ENCODE assay signal across 11 cellular contexts in genomic region chr20:35737865-35738333, GRCh38. TPM values are rescaled to one million over a fixed set of nuclear protein-coding genes. Genes with fewer than 3 reads are reported as not detected.
A peak's percentile ranks its signal among the peaks of the same experiment; 100 is the strongest.
DNase-seq lines count a peak whose midpoint lies in the region; ATAC-seq lines count a peak whose summit lies in the region.
"Had no signal": no experiment of that assay in that cellular context is flagged by ENCODE, and none has a peak within 500 bp of the region (broad histone marks: within the 10 kb centered on the region; RNA-seq: fewer than 3 reads in every experiment).

No MANE protein-coding gene starts in this region.

- H3K4me3 ChIP-seq in BLaER1 (no peak overlapping the region), GM23248 (peak overlapping the region; percentile 93)
- H3K4me3 ChIP-seq in naive thymus-derived CD4-positive, alpha-beta T cell (ENCODE audit: low read length) = no peak overlapping the region

- H3K4me3 Mint-ChIP-seq in naive thymus-derived CD4-positive, alpha-beta T cell = peak overlapping the region; percentile 30 to 99 (median 78)

- intact Hi-C loops in naive thymus-derived CD4-positive, alpha-beta T cell (cut with micrococcal nuclease) = no loop called here

- 91 to 96% methylated on average over 14 to 15 of the region's 15 CpGs for WGBS in GM23248 (ENCODE audit: low coverage in 1 of 2, low lambda C conversion rate in 2 of 2, missing lambda C conversion rate in 2 of 2), 2 experiments

- DNase-seq in GM23248 (no peak), AML-193 (lab: John Stamatoyannopoulos, UW) (no peak), kidney glomerular epithelial cell (lab: John Stamatoyannopoulos, UW) (no peak), ureter (ENCODE audit: low spot score) (no peak)
- no peak for DNase-seq in activated naive CD4-positive, alpha-beta T cell treated with anti-CD3 and anti-CD28 coated beads, Interleukin-2, amount 50 U/mL, for 72 hours (ENCODE audit: low spot score in 2 of 2)
- DNase-seq in naive thymus-derived CD4-positive, alpha-beta T cell = no peak
- DNase-seq: activated CD4-positive, alpha-beta T cell treated with anti-CD3 and anti-CD28 coated beads, Interleukin-2, amount 50 U/mL, for 4 hours; NCI-H1694 treated with DMSO at 0.1 percent for 48 hours; NK-92 treated with Interleukin-12 subunit alpha and Interleukin-12 subunit beta, amount 100 ng/mL, for 24 hours had no signal

- in situ Hi-C loops in GM23248 (cut with MboI) = no loop called here

- peak overlapping the region; percentile 69 to 98 for H3K27ac Mint-ChIP-seq in activated naive CD4-positive, alpha-beta T cell treated with anti-CD3 and anti-CD28 coated beads, Interleukin-2, amount 50 U/mL, for 72 hours
- H3K27ac Mint-ChIP-seq in naive thymus-derived CD4-positive, alpha-beta T cell = peak overlapping the region in 8 of 9 donors; percentile 2 to 86 (median 76)

- H3K9me3 ChIP-seq in BLaER1 (no peaks in the 10 kb centered on the region), GM23248 (ENCODE audit: low read depth) (no peaks in the 10 kb centered on the region)
- no peaks in the 10 kb centered on the region for H3K9me3 ChIP-seq in naive thymus-derived CD4-positive, alpha-beta T cell (ENCODE audit: control insufficient read depth in 2 of 3, low read length in 3 of 3)

- H2AFZ ChIP-seq in GM23248 = no peak overlapping the region

- H3K27me3 ChIP-seq in BLaER1 (no peaks in the 10 kb centered on the region), GM23248 (replicated peaks; ENCODE audit: insufficient read depth) (no peaks in the 10 kb centered on the region)
- H3K27me3 ChIP-seq in naive thymus-derived CD4-positive, alpha-beta T cell (ENCODE audit: control insufficient read depth in 2 of 2, insufficient read depth in 2 of 2, low read length in 2 of 2) = no peaks in the 10 kb centered on the region

- POLR2A ChIA-PET in naive thymus-derived CD4-positive, alpha-beta T cell (lab: Charles Lee) = interaction anchor here (0.9 to 14.0 kb wide), 6 partner anchors 9 to 244 kb away, joined by 3 to 733 read pairs (median 8); partner anchors contain the start of genes NFS1, PHF20 and ROMO1

- no peak for ATAC-seq in activated naive CD4-positive, alpha-beta T cell treated with anti-CD3 and anti-CD28 coated beads, Interleukin-2, amount 50 U/mL, for 72 hours
- ATAC-seq in naive thymus-derived CD4-positive, alpha-beta T cell = no peak
- ATAC-seq in GM21360 (IDR thresholded peaks at IDR 0.05; ENCODE audit: unreplicated experiment) = no peak

- H3K9me3 Mint-ChIP-seq in activated naive CD4-positive, alpha-beta T cell treated with anti-CD3 and anti-CD28 coated beads, Interleukin-2, amount 50 U/mL, for 72 hours = no peaks in the 10 kb centered on the region
- peaks cover 0 to 10% (median 0%) of the 10 kb centered on the region in 11 donors for H3K9me3 Mint-ChIP-seq in naive thymus-derived CD4-positive, alpha-beta T cell

- H3K9me2 ChIP-seq in GM23248 (ENCODE audit: insufficient read depth) = no peaks in the 10 kb centered on the region

- H3K27ac ChIP-seq in BLaER1 (no peak overlapping the region), GM23248 (peak overlapping the region; percentile 96; the same call in 1 of the 2 replicates)
- peak overlapping the region; percentile 46 for H3K27ac ChIP-seq in naive thymus-derived CD4-positive, alpha-beta T cell (ENCODE audit: low read depth, low read length)

- no peaks in the 10 kb centered on the region for H3K27me3 Mint-ChIP-seq in naive thymus-derived CD4-positive, alpha-beta T cell

- peaks cover 48 to 80% of the 10 kb centered on the region in 2 donors for H3K36me3 Mint-ChIP-seq in activated naive CD4-positive, alpha-beta T cell treated with anti-CD3 and anti-CD28 coated beads, Interleukin-2, amount 50 U/mL, for 72 hours
- peaks cover 8 to 51% (median 48%) of the 10 kb centered on the region in 5 donors for H3K36me3 Mint-ChIP-seq in naive thymus-derived CD4-positive, alpha-beta T cell

- H4K20me1 ChIP-seq in BLaER1 = peaks cover 85% of the 10 kb centered on the region
- peaks cover 52% of the 10 kb centered on the region for H4K20me1 ChIP-seq in GM23248 (ENCODE audit: insufficient read depth)

- H3F3A ChIP-seq in GM23248 (ENCODE audit: insufficient read depth) = peaks cover 55% of the 10 kb centered on the region

- H3K9ac ChIP-seq in BLaER1 (no peak overlapping the region), GM23248 (0 out of 2 replicates have a peak overlapping the region, but pooled peaks have one; percentile 98)

- peaks cover 56% of the 10 kb centered on the region for H3K4me1 ChIP-seq in BLaER1
- H3K4me1 ChIP-seq in GM23248 (ENCODE audit: insufficient read depth) = peaks cover 56% of the 10 kb centered on the region
- H3K4me1 ChIP-seq in naive thymus-derived CD4-positive, alpha-beta T cell (ENCODE audit: control insufficient read depth in 2 of 2, insufficient read depth in 2 of 2, low read length in 2 of 2) = peaks cover 57% of the 10 kb centered on the region in 2 donors

- H3K4me2 ChIP-seq in BLaER1 = peak overlapping the region; percentile 32
- no peak overlapping the region for H3K4me2 ChIP-seq in GM23248 (ENCODE audit: unreplicated experiment)

- CTCF ChIA-PET in naive thymus-derived CD4-positive, alpha-beta T cell (lab: Charles Lee) = no interaction called here

- peaks cover 94% of the 10 kb centered on the region for H3K79me2 ChIP-seq in GM23248 (ENCODE audit: insufficient read depth)

- H3K4me1 Mint-ChIP-seq in naive thymus-derived CD4-positive, alpha-beta T cell = peaks cover 32 to 70% (median 61%) of the 10 kb centered on the region in 7 donors

- peaks cover 78% of the 10 kb centered on the region for H3K36me3 ChIP-seq in BLaER1
- H3K36me3 ChIP-seq in GM23248 (ENCODE audit: low read depth) = peaks cover 73% of the 10 kb centered on the region
- H3K36me3 ChIP-seq in naive thymus-derived CD4-positive, alpha-beta T cell (ENCODE audit: control insufficient read depth in 2 of 3, insufficient read depth in 3 of 3, low read length in 3 of 3) = peaks cover 36 to 76% (median 56%) of the 10 kb centered on the region in 3 experiments

RNA-seq across cellular contexts. Expression of gene RBM39, which starts 4.2 kb away (rescaled TPM):
- 247 and 390 TPM in 2 replicates for total RNA-seq in GM23248 (2014; rRNA removed; shearing (Covaris generic))
- polyA plus RNA-seq in GM23248 (2016; fragmentation: Nextera tagmentation; extraction: Ambion mirVana) = 227 and 270 TPM in 2 replicates
- total RNA-seq in activated naive CD4-positive, alpha-beta T cell treated with anti-CD3 and anti-CD28 coated beads, Interleukin-2, amount 50 U/mL, for 72 hours = 100 to 1,000 TPM; 343 to 380 TPM
- total RNA-seq in naive thymus-derived CD4-positive, alpha-beta T cell = 1,000 to 10,000 TPM in 2 of 5 experiments, 100 to 1,000 TPM in 3; 372 to 1,041 (median 699) TPM
- polyA plus RNA-seq in naive thymus-derived CD4-positive, alpha-beta T cell = 100 to 1,000 TPM; 100 to 152 TPM
- total RNA-seq in ureter = 405 TPM

RNA-seq across cellular contexts. Expression of gene PHF20, which starts 33.9 kb away (rescaled TPM):
- total RNA-seq in GM23248 (2014; rRNA removed; shearing (Covaris generic)) = 23.3 and 25.0 TPM in 2 replicates
- polyA plus RNA-seq in GM23248 (2016; fragmentation: Nextera tagmentation; extraction: Ambion mirVana) = 35.4 and 37.4 TPM in 2 replicates
- 10 to 100 TPM; 58.5 to 71.4 TPM for total RNA-seq in activated naive CD4-positive, alpha-beta T cell treated with anti-CD3 and anti-CD28 coated beads, Interleukin-2, amount 50 U/mL, for 72 hours
- total RNA-seq in naive thymus-derived CD4-positive, alpha-beta T cell = 100 to 1,000 TPM in 2 of 5 experiments, 10 to 100 TPM in 3; 57.5 to 157 (median 78.0) TPM
- 100 to 1,000 TPM in 1 of 2 donors, 10 to 100 TPM in 1; 99.9 to 138 TPM for polyA plus RNA-seq in naive thymus-derived CD4-positive, alpha-beta T cell
- 61.6 TPM for total RNA-seq in ureter

RNA-seq across cellular contexts. Expression of gene ROMO1, which starts 38.7 kb away (rescaled TPM):
- 148 and 311 TPM in 2 replicates for total RNA-seq in GM23248 (2014; rRNA removed; shearing (Covaris generic))
- 525 and 543 TPM in 2 replicates for polyA plus RNA-seq in GM23248 (2016; fragmentation: Nextera tagmentation; extraction: Ambion mirVana)
- total RNA-seq in activated naive CD4-positive, alpha-beta T cell treated with anti-CD3 and anti-CD28 coated beads, Interleukin-2, amount 50 U/mL, for 72 hours = 100 to 1,000 TPM; 111 to 120 TPM
- total RNA-seq in naive thymus-derived CD4-positive, alpha-beta T cell = 10 to 100 TPM; 33.2 to 85.5 (median 38.5) TPM
- 100 to 1,000 TPM; 269 to 293 TPM for polyA plus RNA-seq in naive thymus-derived CD4-positive, alpha-beta T cell
- total RNA-seq in ureter = 97.1 TPM

RNA-seq across cellular contexts. Expression of gene NFS1, which starts 38.7 kb away (rescaled TPM):
- total RNA-seq in GM23248 (2014; rRNA removed; shearing (Covaris generic)) = 35.8 and 56.9 TPM in 2 replicates
- 31.5 and 33.3 TPM in 2 replicates for polyA plus RNA-seq in GM23248 (2016; fragmentation: Nextera tagmentation; extraction: Ambion mirVana)
- total RNA-seq in activated naive CD4-positive, alpha-beta T cell treated with anti-CD3 and anti-CD28 coated beads, Interleukin-2, amount 50 U/mL, for 72 hours = 10 to 100 TPM; 48.5 to 50.1 TPM
- 10 to 100 TPM; 18.2 to 41.1 (median 35.0) TPM for total RNA-seq in naive thymus-derived CD4-positive, alpha-beta T cell
- 10 to 100 TPM in 1 of 2 donors, 1 to 10 TPM in 1; 9.7 to 27.7 TPM for polyA plus RNA-seq in naive thymus-derived CD4-positive, alpha-beta T cell
- 40.0 TPM for total RNA-seq in ureter
